In the genomic region with DNA sequence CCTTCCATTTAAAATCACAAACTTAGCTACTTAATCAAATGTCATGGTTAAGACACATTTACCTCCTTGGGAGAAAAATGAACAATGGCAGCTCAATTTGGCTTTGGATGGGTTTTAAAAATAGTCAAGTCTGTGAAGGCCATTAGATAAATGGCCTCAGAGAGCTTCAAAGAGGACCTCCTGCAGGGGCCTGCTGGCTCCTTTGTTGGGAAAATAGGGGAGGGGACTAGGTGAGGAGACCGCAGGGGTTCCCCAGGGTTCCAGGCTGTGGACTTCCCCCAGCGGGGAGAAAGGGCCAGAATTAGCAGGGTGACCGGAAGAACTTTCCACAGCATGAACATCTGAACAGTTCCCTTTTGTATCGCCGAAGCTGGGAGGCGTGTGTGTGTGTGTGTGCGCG, we compare ENCODE assay signal across 2 cellular contexts.
TF ChIP-seq lines count a peak whose summit lies in the region.

No MANE protein-coding gene starts in this region.

TF ChIP-seq in A549, 52 proteins besides CTCF, POLR2A, EP300 and RAD21:
- TF ChIP-seq ZC3H11A (IDR thresholded peaks at IDR 0.05) (no peak), TFCP2L1 (CRISPR knock-in tag; IDR thresholded peaks at IDR 0.05) (no peak), CBX8 (IDR thresholded peaks at IDR 0.05) (no peak), FOXS1 (CRISPR knock-in tag; IDR thresholded peaks at IDR 0.05) (no peak), MAFK (IDR thresholded peaks at IDR 0.05; ENCODE audit: partially characterized antibody) (no peak), ZSCAN20 (CRISPR knock-in tag; IDR thresholded peaks at IDR 0.05) (no peak), GATA3 (IDR thresholded peaks at IDR 0.05; ENCODE audit: borderline replicate concordance) (no peak), ESRRA (IDR thresholded peaks at IDR 0.05; ENCODE audit: borderline replicate concordance, low read length) (no peak), SREBF2 (IDR thresholded peaks at IDR 0.05) (no peak), KDM1A (IDR thresholded peaks at IDR 0.05; ENCODE audit: low read depth) (no peak), NR3C1 (IDR thresholded peaks at IDR 0.05) (no peak)
- TF ChIP-seq, protein P1, sequence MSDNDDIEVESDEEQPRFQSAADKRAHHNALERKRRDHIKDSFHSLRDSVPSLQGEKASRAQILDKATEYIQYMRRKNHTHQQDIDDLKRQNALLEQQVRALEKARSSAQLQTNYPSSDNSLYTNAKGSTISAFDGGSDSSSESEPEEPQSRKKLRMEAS (IDR thresholded peaks at IDR 0.05): no peak
- TF ChIP-seq, protein P2, sequence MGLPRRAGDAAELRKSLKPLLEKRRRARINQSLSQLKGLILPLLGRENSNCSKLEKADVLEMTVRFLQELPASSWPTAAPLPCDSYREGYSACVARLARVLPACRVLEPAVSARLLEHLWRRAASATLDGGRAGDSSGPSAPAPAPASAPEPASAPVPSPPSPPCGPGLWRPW (IDR thresholded peaks at IDR 0.05): no peak
- TF ChIP-seq, protein P3, sequence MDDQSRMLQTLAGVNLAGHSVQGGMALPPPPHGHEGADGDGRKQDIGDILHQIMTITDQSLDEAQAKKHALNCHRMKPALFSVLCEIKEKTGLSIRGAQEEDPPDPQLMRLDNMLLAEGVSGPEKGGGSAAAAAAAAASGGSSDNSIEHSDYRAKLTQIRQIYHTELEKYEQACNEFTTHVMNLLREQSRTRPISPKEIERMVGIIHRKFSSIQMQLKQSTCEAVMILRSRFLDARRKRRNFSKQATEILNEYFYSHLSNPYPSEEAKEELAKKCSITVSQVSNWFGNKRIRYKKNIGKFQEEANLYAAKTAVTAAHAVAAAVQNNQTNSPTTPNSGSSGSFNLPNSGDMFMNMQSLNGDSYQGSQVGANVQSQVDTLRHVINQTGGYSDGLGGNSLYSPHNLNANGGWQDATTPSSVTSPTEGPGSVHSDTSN (IDR thresholded peaks at IDR 0.05): no peak

TF ChIP-seq in H1, 55 proteins besides CTCF, POLR2A, EP300 and RAD21:
- TF ChIP-seq EGR1 (IDR thresholded peaks at IDR 0.05; ENCODE audit: borderline replicate concordance, low read depth, low read length) (no peak), NRF1 (IDR thresholded peaks at IDR 0.05; ENCODE audit: low read depth, low read length) (no peak), KDM4A (IDR thresholded peaks at IDR 0.05; ENCODE audit: low read depth, low read length, severe bottlenecking) (no peak), EZH2 (IDR thresholded peaks at IDR 0.05; ENCODE audit: low read depth, low read length, severe bottlenecking) (no peak)
- TF ChIP-seq, protein P4, sequence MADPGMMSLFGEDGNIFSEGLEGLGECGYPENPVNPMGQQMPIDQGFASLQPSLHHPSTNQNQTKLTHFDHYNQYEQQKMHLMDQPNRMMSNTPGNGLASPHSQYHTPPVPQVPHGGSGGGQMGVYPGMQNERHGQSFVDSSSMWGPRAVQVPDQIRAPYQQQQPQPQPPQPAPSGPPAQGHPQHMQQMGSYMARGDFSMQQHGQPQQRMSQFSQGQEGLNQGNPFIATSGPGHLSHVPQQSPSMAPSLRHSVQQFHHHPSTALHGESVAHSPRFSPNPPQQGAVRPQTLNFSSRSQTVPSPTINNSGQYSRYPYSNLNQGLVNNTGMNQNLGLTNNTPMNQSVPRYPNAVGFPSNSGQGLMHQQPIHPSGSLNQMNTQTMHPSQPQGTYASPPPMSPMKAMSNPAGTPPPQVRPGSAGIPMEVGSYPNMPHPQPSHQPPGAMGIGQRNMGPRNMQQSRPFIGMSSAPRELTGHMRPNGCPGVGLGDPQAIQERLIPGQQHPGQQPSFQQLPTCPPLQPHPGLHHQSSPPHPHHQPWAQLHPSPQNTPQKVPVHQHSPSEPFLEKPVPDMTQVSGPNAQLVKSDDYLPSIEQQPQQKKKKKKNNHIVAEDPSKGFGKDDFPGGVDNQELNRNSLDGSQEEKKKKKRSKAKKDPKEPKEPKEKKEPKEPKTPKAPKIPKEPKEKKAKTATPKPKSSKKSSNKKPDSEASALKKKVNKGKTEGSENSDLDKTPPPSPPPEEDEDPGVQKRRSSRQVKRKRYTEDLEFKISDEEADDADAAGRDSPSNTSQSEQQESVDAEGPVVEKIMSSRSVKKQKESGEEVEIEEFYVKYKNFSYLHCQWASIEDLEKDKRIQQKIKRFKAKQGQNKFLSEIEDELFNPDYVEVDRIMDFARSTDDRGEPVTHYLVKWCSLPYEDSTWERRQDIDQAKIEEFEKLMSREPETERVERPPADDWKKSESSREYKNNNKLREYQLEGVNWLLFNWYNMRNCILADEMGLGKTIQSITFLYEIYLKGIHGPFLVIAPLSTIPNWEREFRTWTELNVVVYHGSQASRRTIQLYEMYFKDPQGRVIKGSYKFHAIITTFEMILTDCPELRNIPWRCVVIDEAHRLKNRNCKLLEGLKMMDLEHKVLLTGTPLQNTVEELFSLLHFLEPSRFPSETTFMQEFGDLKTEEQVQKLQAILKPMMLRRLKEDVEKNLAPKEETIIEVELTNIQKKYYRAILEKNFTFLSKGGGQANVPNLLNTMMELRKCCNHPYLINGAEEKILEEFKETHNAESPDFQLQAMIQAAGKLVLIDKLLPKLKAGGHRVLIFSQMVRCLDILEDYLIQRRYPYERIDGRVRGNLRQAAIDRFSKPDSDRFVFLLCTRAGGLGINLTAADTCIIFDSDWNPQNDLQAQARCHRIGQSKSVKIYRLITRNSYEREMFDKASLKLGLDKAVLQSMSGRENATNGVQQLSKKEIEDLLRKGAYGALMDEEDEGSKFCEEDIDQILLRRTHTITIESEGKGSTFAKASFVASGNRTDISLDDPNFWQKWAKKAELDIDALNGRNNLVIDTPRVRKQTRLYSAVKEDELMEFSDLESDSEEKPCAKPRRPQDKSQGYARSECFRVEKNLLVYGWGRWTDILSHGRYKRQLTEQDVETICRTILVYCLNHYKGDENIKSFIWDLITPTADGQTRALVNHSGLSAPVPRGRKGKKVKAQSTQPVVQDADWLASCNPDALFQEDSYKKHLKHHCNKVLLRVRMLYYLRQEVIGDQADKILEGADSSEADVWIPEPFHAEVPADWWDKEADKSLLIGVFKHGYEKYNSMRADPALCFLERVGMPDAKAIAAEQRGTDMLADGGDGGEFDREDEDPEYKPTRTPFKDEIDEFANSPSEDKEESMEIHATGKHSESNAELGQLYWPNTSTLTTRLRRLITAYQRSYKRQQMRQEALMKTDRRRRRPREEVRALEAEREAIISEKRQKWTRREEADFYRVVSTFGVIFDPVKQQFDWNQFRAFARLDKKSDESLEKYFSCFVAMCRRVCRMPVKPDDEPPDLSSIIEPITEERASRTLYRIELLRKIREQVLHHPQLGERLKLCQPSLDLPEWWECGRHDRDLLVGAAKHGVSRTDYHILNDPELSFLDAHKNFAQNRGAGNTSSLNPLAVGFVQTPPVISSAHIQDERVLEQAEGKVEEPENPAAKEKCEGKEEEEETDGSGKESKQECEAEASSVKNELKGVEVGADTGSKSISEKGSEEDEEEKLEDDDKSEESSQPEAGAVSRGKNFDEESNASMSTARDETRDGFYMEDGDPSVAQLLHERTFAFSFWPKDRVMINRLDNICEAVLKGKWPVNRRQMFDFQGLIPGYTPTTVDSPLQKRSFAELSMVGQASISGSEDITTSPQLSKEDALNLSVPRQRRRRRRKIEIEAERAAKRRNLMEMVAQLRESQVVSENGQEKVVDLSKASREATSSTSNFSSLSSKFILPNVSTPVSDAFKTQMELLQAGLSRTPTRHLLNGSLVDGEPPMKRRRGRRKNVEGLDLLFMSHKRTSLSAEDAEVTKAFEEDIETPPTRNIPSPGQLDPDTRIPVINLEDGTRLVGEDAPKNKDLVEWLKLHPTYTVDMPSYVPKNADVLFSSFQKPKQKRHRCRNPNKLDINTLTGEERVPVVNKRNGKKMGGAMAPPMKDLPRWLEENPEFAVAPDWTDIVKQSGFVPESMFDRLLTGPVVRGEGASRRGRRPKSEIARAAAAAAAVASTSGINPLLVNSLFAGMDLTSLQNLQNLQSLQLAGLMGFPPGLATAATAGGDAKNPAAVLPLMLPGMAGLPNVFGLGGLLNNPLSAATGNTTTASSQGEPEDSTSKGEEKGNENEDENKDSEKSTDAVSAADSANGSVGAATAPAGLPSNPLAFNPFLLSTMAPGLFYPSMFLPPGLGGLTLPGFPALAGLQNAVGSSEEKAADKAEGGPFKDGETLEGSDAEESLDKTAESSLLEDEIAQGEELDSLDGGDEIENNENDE (IDR thresholded peaks at IDR 0.05; ENCODE audit: insufficient replicate concordance, low read length): no peak
